ENCODE assay signal across 8 cellular contexts in the genomic region with DNA sequence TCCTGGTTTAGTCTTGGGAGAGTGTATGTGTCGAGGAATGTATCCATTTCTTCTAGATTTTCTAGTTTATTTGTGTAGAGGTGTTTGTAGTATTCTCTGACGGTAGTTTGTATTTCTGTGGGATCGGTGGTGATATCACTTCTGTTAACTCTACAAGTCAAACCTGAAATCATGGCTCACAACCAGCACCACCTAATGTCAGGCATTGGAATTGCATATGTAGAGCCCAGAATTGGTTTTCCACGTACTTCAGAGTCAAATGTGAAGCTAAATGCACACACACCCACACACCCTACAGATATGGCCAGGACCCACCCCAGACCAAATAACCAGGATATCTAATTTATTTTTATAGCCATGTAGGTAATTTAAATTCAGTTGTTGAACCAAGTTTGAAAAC.
DNase-seq lines count a peak whose midpoint lies in the region; ATAC-seq and TF ChIP-seq lines count a peak whose summit lies in the region.
"Not testable (repeated sequence)": the region's sequence is repeated elsewhere in the genome, so short reads cannot be mapped to it uniquely, and the experiment has no call there.

No MANE protein-coding gene starts in this region.

- not testable (repeated sequence) for DNase-seq in AG09319 (ENCODE audit: extremely low read depth, low read depth); chondrocyte (ENCODE audit: low spot score)
- DNase-seq in GM13977 (ENCODE audit: low spot score) (peak; percentile 3), NCI-H1417 (lab: John Stamatoyannopoulos, UW) (peak in 2 of 3 experiments; percentile 5 to 55), SK-MEL-5 (ENCODE audit: low read depth, low spot score) (peak; percentile 65), iPS-NIHi7 (ENCODE audit: extremely low spot score) (peak; percentile 47), pons (ENCODE audit: low spot score) (peak; percentile 19)

- in situ Hi-C loops in GM13977 (cut with MboI; ENCODE audit: low pct_unique_long_range_greater_than_20kb, low sequenced_read_pairs, unreplicated experiment); SK-MEL-5 (cut with HindIII; ENCODE audit: low pct_unique_long_range_greater_than_20kb, low sequenced_read_pairs): not testable (repeated sequence)

- not testable (repeated sequence) for H3K9me3 Mint-ChIP-seq in chondrocyte (ENCODE audit: low read depth)

- H3K4me1 Mint-ChIP-seq in chondrocyte (ENCODE audit: low read depth): not testable (repeated sequence)

- H3K27me3 Mint-ChIP-seq in chondrocyte (ENCODE audit: low read depth): not testable (repeated sequence)

- peak; percentile 45 for ATAC-seq in HG02759 (IDR thresholded peaks at IDR 0.05; ENCODE audit: unreplicated experiment)

- not testable (repeated sequence) for H3K4me3 Mint-ChIP-seq in chondrocyte (ENCODE audit: unreplicated experiment)

- TF ChIP-seq CTCF in AG09319 (IDR thresholded peaks at IDR 0.05; ENCODE audit: low read depth, low read length) (peak; percentile 1; the same call in 1 of the 2 replicates), GM13977 (IDR thresholded peaks at IDR 0.05; ENCODE audit: extremely low read depth, insufficient read depth, missing control alignments) (peak; percentile 58), chondrocyte (IDR thresholded peaks at IDR 0.05) (peak; percentile 61)

- H3K27ac Mint-ChIP-seq in chondrocyte (ENCODE audit: unreplicated experiment): not testable (repeated sequence)

- not testable (repeated sequence) for H3K36me3 Mint-ChIP-seq in chondrocyte (ENCODE audit: low read depth)

Comparison
In these comparisons a context has a peak if more than half of its experiments do, and no peak if none do; other contexts are left out.
1. CTCF ChIP-seq: peak in every context shown above with its lines; median percentile 61 in chondrocyte; 58 in GM13977; 1 in AG09319.